1 cellular context compared by ENCODE assay signal in the genomic region with DNA sequence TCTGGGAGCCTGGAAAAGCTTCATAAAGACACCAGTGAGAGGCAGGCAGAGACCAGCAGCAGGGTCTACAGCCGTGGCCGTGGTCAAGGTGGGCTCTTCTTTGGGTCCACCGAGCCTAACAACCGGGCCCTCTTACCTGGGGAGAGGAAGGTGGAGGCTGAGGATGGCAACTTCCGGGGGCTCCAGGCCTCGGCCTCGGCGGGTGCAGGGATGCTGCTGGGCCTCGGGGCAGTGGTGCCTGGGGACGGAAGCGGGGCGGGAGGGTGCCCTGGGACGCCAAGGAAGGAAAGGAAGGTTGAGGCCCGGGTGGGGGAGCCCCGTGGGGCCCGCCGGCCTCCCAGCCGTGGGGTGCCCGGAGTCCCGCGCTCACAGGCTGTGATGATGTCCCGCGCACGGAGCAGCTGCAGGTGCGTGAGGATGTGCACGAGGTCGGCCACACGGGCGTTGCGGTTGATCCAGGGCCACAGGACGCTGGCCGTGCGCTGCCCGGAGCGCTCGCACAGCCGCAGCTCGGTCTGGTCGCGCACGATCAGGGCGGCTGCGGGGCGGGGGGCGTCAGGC.
TF ChIP-seq lines count a peak whose summit lies in the region.

No MANE protein-coding gene starts in this region.

TF ChIP-seq in HEK293, 187 proteins besides CTCF, POLR2A, EP300 and RAD21 (continued from another document):
- TF ChIP-seq, protein P1, sequence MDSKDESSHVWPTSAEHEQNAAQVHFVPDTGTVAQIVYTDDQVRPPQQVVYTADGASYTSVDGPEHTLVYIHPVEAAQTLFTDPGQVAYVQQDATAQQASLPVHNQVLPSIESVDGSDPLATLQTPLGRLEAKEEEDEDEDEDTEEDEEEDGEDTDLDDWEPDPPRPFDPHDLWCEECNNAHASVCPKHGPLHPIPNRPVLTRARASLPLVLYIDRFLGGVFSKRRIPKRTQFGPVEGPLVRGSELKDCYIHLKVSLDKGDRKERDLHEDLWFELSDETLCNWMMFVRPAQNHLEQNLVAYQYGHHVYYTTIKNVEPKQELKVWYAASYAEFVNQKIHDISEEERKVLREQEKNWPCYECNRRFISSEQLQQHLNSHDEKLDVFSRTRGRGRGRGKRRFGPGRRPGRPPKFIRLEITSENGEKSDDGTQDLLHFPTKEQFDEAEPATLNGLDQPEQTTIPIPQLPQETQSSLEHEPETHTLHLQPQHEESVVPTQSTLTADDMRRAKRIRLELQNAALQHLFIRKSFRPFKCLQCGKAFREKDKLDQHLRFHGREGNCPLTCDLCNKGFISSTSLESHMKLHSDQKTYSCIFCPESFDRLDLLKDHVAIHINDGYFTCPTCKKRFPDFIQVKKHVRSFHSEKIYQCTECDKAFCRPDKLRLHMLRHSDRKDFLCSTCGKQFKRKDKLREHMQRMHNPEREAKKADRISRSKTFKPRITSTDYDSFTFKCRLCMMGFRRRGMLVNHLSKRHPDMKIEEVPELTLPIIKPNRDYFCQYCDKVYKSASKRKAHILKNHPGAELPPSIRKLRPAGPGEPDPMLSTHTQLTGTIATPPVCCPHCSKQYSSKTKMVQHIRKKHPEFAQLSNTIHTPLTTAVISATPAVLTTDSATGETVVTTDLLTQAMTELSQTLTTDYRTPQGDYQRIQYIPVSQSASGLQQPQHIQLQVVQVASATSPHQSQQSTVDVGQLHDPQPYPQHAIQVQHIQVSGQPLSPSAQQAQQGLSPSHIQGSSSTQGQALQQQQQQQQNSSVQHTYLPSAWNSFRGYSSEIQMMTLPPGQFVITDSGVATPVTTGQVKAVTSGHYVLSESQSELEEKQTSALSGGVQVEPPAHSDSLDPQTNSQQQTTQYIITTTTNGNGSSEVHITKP (tag by site-specific recombination; IDR thresholded peaks at IDR 0.05), result no peak
- TF ChIP-seq, protein P2, sequence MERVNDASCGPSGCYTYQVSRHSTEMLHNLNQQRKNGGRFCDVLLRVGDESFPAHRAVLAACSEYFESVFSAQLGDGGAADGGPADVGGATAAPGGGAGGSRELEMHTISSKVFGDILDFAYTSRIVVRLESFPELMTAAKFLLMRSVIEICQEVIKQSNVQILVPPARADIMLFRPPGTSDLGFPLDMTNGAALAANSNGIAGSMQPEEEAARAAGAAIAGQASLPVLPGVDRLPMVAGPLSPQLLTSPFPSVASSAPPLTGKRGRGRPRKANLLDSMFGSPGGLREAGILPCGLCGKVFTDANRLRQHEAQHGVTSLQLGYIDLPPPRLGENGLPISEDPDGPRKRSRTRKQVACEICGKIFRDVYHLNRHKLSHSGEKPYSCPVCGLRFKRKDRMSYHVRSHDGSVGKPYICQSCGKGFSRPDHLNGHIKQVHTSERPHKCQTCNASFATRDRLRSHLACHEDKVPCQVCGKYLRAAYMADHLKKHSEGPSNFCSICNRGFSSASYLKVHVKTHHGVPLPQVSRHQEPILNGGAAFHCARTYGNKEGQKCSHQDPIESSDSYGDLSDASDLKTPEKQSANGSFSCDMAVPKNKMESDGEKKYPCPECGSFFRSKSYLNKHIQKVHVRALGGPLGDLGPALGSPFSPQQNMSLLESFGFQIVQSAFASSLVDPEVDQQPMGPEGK (tag by site-specific recombination; IDR thresholded peaks at IDR 0.05), result peak; percentile 31; the same call in 1 of the 2 replicates
- TF ChIP-seq ZXDB (tag by site-specific recombination; IDR thresholded peaks at IDR 0.05) (no peak), KLF10 (tag by site-specific recombination; IDR thresholded peaks at IDR 0.05) (no peak), ZBTB21 (tag by site-specific recombination; IDR thresholded peaks at IDR 0.05) (no peak), KLF1 (tag by site-specific recombination; IDR thresholded peaks at IDR 0.05) (0 out of 2 replicates have a peak, but pooled peaks have one; percentile 14), ZNF768 (tag by site-specific recombination; IDR thresholded peaks at IDR 0.05) (no peak), ZNF48 (tag by site-specific recombination; IDR thresholded peaks at IDR 0.05) (no peak), ZBTB8A (tag by site-specific recombination; IDR thresholded peaks at IDR 0.05) (peak; percentile 61), ZBTB20 (tag by site-specific recombination; IDR thresholded peaks at IDR 0.05) (peak; percentile 66; the same call in 1 of the 2 replicates), ZNF175 (tag by site-specific recombination; IDR thresholded peaks at IDR 0.05) (no peak)
- TF ChIP-seq, protein P3, sequence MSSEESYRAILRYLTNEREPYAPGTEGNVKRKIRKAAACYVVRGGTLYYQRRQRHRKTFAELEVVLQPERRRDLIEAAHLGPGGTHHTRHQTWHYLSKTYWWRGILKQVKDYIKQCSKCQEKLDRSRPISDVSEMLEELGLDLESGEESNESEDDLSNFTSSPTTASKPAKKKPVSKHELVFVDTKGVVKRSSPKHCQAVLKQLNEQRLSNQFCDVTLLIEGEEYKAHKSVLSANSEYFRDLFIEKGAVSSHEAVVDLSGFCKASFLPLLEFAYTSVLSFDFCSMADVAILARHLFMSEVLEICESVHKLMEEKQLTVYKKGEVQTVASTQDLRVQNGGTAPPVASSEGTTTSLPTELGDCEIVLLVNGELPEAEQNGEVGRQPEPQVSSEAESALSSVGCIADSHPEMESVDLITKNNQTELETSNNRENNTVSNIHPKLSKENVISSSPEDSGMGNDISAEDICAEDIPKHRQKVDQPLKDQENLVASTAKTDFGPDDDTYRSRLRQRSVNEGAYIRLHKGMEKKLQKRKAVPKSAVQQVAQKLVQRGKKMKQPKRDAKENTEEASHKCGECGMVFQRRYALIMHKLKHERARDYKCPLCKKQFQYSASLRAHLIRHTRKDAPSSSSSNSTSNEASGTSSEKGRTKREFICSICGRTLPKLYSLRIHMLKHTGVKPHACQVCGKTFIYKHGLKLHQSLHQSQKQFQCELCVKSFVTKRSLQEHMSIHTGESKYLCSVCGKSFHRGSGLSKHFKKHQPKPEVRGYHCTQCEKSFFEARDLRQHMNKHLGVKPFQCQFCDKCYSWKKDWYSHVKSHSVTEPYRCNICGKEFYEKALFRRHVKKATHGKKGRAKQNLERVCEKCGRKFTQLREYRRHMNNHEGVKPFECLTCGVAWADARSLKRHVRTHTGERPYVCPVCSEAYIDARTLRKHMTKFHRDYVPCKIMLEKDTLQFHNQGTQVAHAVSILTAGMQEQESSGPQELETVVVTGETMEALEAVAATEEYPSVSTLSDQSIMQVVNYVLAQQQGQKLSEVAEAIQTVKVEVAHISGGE (tag by site-specific recombination; conservative IDR thresholded peaks at IDR 0.05; ENCODE audit: low read depth), result 0 out of 2 replicates have a peak, but pooled peaks have one; percentile 26
- TF ChIP-seq, protein P4, sequence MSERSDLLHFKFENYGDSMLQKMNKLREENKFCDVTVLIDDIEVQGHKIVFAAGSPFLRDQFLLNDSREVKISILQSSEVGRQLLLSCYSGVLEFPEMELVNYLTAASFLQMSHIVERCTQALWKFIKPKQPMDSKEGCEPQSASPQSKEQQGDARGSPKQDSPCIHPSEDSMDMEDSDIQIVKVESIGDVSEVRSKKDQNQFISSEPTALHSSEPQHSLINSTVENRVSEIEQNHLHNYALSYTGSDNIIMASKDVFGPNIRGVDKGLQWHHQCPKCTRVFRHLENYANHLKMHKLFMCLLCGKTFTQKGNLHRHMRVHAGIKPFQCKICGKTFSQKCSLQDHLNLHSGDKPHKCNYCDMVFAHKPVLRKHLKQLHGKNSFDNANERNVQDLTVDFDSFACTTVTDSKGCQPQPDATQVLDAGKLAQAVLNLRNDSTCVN (tag by site-specific recombination; optimal IDR thresholded peaks at IDR 0.05), result peak; percentile 74
TF ChIP-seq in HEK293: peak in this region for 9.
